ENCODE assay signal across 6 cellular contexts in the genomic region with DNA sequence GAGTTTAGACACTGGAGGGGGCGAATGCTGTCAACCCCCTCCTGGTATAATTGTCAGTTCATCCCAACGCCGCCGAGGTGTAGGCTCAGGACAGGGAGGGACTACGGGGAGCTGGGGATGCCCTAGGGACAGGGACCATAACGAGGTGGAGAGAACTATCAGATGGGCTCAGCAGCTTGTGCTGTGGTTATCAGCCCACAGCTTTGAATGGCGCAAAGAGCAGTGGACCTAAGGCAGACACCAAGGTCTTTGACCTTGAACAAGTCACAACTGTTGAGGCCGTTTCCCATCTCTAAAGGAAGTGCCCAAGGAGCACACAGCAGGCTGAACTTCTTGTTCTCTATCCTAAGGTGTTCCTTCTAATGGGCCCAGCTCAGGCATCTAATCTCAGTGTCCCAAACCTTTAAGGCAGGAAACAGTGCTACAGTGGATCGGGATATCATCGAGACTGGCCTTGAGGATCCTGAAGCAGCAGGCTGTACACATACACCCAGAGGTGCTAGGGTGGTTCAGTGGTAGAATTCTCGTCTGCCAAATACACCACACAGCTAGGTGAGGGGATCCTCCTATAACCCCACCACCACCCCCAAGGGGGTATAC. TPM values are rescaled to one million over a fixed set of nuclear protein-coding genes. Genes with fewer than 3 reads are reported as not detected.
DNase-seq lines count a peak whose midpoint lies in the region; ATAC-seq, FAIRE-seq and TF ChIP-seq lines count a peak whose summit lies in the region.

No MANE protein-coding gene starts in this region.

- peak overlapping the region; percentile 96 for H3K27ac Mint-ChIP-seq in astrocyte (ENCODE audit: unreplicated experiment)
- peak overlapping the region; percentile 67 to 99 (median 98) for H3K27ac Mint-ChIP-seq in naive B cell

- H3K27me3 Mint-ChIP-seq in astrocyte (ENCODE audit: low read depth, unreplicated experiment) (no peaks in the 10 kb centered on the region), naive B cell (no peaks in the 10 kb centered on the region)

- TF ChIP-seq CTCF in HFF-Myc (IDR thresholded peaks at IDR 0.05; ENCODE audit: low read depth, low read length, missing control alignments) (no peak), astrocyte (IDR thresholded peaks at IDR 0.05; ENCODE audit: insufficient read depth, low read depth, low read length) (no peak)

- H3K9ac ChIP-seq in astrocyte (ENCODE audit: low read length) = peak overlapping the region; percentile 82

- H3K27me3 ChIP-seq in astrocyte (ENCODE audit: insufficient read depth, low read length) = no peaks in the 10 kb centered on the region

- H3K4me1 ChIP-seq in astrocyte (ENCODE audit: insufficient read depth, low read length) = peaks cover 10% of the 10 kb centered on the region

- DNase-seq in HFF-Myc (ENCODE audit: extremely low read depth, low read depth) = no peak
- no peak for DNase-seq in astrocyte (ENCODE audit: low read depth)
- no peak for DNase-seq in naive B cell
- no peak for DNase-seq in stimulated activated CD4-positive, alpha-beta T cell treated with anti-CD3 and anti-CD28 coated beads, Interleukin-4, amount 100 ng/mL, for 1 hour

- H3K36me3 Mint-ChIP-seq in astrocyte (ENCODE audit: low read depth, unreplicated experiment) (peaks cover 34% of the 10 kb centered on the region), naive B cell (peaks cover 12 to 30% of the 10 kb centered on the region in 2 donors)

- H3K9me3 Mint-ChIP-seq in astrocyte (ENCODE audit: unreplicated experiment) = no peaks in the 10 kb centered on the region
- H3K9me3 Mint-ChIP-seq in naive B cell = no peaks in the 10 kb centered on the region

- H3K9me3 ChIP-seq in astrocyte (ENCODE audit: insufficient read depth, low read depth, low read length) = no peaks in the 10 kb centered on the region

- no peak for FAIRE-seq in astrocyte (lab: Jason Lieb, UNC)

- H4K20me1 ChIP-seq in astrocyte (ENCODE audit: insufficient read depth, low read length) = peaks cover 39% of the 10 kb centered on the region

- H3K4me3 ChIP-seq in HFF-Myc (replicated peaks; ENCODE audit: low read depth, low read length) = peak overlapping the region; percentile 94
- peak overlapping the region; percentile 96 for H3K4me3 ChIP-seq in astrocyte (ENCODE audit: insufficient read depth, low read depth, low read length)

- H3K36me3 ChIP-seq in astrocyte (ENCODE audit: insufficient read depth, low read length) = peaks cover 39% of the 10 kb centered on the region

- no peak overlapping the region for H2AFZ ChIP-seq in astrocyte (ENCODE audit: low read depth, low read length)

- H3K4me2 ChIP-seq in astrocyte (ENCODE audit: low read length) = peak overlapping the region; percentile 93

- ATAC-seq in naive B cell (ENCODE audit: low read depth in 2 of 2) (no peak), GM21619 (IDR thresholded peaks at IDR 0.05; ENCODE audit: unreplicated experiment) (no peak), HG03039 (IDR thresholded peaks at IDR 0.05; ENCODE audit: unreplicated experiment) (no peak)

- H3K4me1 Mint-ChIP-seq in astrocyte (ENCODE audit: low read depth, unreplicated experiment) = peaks cover 7% of the 10 kb centered on the region
- peaks cover 15 to 46% (median 30%) of the 10 kb centered on the region in 3 donors for H3K4me1 Mint-ChIP-seq in naive B cell

- peak overlapping the region; percentile 77 for H3K27ac ChIP-seq in astrocyte (ENCODE audit: low read depth, low read length)

- H3K79me2 ChIP-seq in astrocyte (ENCODE audit: insufficient read depth, low read length) = peaks cover 43% of the 10 kb centered on the region

- H3K4me3 Mint-ChIP-seq in astrocyte (ENCODE audit: unreplicated experiment) = peak overlapping the region; percentile 93
- peak overlapping the region; percentile 88 to 99 (median 94) for H3K4me3 Mint-ChIP-seq in naive B cell

RNA-seq across cellular contexts. Expression of a gene that starts 1.0 kb away (rescaled TPM):
- total RNA-seq in astrocyte = 16.8 and 18.3 TPM in 2 replicates
- 10 to 100 TPM; 12.7 to 20.8 (median 16.2) TPM for polyA plus RNA-seq in naive B cell (ENCODE audit: low read depth in 6 of 6)

RNA-seq across cellular contexts. Expression of a gene that starts 9.3 kb away (rescaled TPM):
- 123 and 136 TPM in 2 replicates for total RNA-seq in astrocyte
- 10 to 100 TPM in 5 of 6 donors, 1 to 10 TPM in 1; 3.4 to 27.5 (median 17.8) TPM for polyA plus RNA-seq in naive B cell (ENCODE audit: low read depth in 6 of 6)

RNA-seq across cellular contexts. Expression of a gene that starts 18.6 kb away (rescaled TPM):
- total RNA-seq in astrocyte = 1,185 and 1,298 TPM in 2 replicates
- 1,000 to 10,000 TPM; 1,313 to 1,862 (median 1,450) TPM for polyA plus RNA-seq in naive B cell (ENCODE audit: low read depth in 6 of 6)

RNA-seq across cellular contexts. Expression of a gene that starts 20.3 kb away (rescaled TPM):
- total RNA-seq in astrocyte = 25.5 and 29.8 TPM in 2 replicates
- 10 to 100 TPM in 5 of 6 donors, 1 to 10 TPM in 1; 9.7 to 15.5 (median 12.5) TPM for polyA plus RNA-seq in naive B cell (ENCODE audit: low read depth in 6 of 6)

RNA-seq across cellular contexts. Expression of a gene that starts 20.7 kb away (rescaled TPM):
- 0.79 and 1.3 TPM in 2 replicates for total RNA-seq in astrocyte
- polyA plus RNA-seq in naive B cell (ENCODE audit: low read depth in 6 of 6) = 1 to 10 TPM in 1 of 6 donors, under 1 TPM in 4, not detected in 1; 0.55 to 1.6 (median 0.66) TPM
